In genomic region chr7:99030951-99031350, GRCh38 we compare ENCODE assay signal across 12 cellular contexts.
DNase-seq lines count a peak whose midpoint lies in the region; ATAC-seq and TF ChIP-seq lines count a peak whose summit lies in the region.
"Had no signal": no experiment of that assay in that cellular context is flagged by ENCODE, and none has a peak within 500 bp of the region (broad histone marks: within the 10 kb centered on the region; RNA-seq: fewer than 3 reads in every experiment).

No MANE protein-coding gene starts in this region.

- 60 to 70% (median 70%) methylated on average over 5 of the region's 5 CpGs for WGBS in psoas muscle, 3 donors

- H3K36me3 ChIP-seq in psoas muscle (ENCODE audit: insufficient read depth in 1 of 2, low read depth in 1 of 2) (peaks cover 13 to 81% of the 10 kb centered on the region in 2 donors), vagina (peaks cover 0 to 77% of the 10 kb centered on the region in 2 donors)

- no peaks in the 10 kb centered on the region for H3K4me1 ChIP-seq in psoas muscle
- no peaks in the 10 kb centered on the region for H3K4me1 ChIP-seq in vagina

- H3K4me3 ChIP-seq in fibroblast of villous mesenchyme (ENCODE audit: low read depth, low read length) (no peak overlapping the region), psoas muscle (no peak overlapping the region), vagina (no peak overlapping the region)

- no peak for DNase-seq in Right ventricle myocardium inferior (ENCODE audit: missing footprints)
- DNase-seq in cardiac septum (ENCODE audit: low spot score): no peak
- peak; percentile 41 for DNase-seq in fibroblast of villous mesenchyme (ENCODE audit: low read depth)
- no peak for DNase-seq in psoas muscle
- DNase-seq in vagina (ENCODE audit: extremely low spot score in 2 of 2): peak in 1 of 2 donors; percentile 31
- no peak for DNase-seq in islet precursor cell
- no peak for DNase-seq in SW 1271 (lab: John Stamatoyannopoulos, UW)
- DNase-seq: activated T-cell treated with anti-CD3 and anti-CD28 coated beads, Interleukin-2, amount 50 U/mL, for 48 hours; central memory CD4-positive, alpha-beta T cell; MM.1S had no signal

- H3K27ac ChIP-seq in psoas muscle (peak overlapping the region; percentile 60), vagina (peak overlapping the region; percentile 75)

- H3K9me3 ChIP-seq in psoas muscle (no peaks in the 10 kb centered on the region), vagina (no peaks in the 10 kb centered on the region)

- TF ChIP-seq POLR2A in vagina (IDR thresholded peaks at IDR 0.05): no peak

- H3K27me3 ChIP-seq in psoas muscle (ENCODE audit: insufficient read depth in 3 of 3, low read length in 2 of 3) (no peaks in the 10 kb centered on the region), vagina (no peaks in the 10 kb centered on the region)

- ATAC-seq in Right ventricle myocardium inferior (peak; percentile 81), psoas muscle (peak in 1 of 4 donors; percentile 57), HG03432 (IDR thresholded peaks at IDR 0.05; ENCODE audit: unreplicated experiment) (no peak)
- ATAC-seq: WTC11 had no signal

- TF ChIP-seq CTCF in fibroblast of villous mesenchyme (IDR thresholded peaks at IDR 0.05; ENCODE audit: insufficient read depth, low read depth, low read length) (no peak), psoas muscle (IDR thresholded peaks at IDR 0.05) (no peak), vagina (IDR thresholded peaks at IDR 0.05) (no peak)

- intact Hi-C loops in Right ventricle myocardium inferior (cut with DNase I) (no loop called here), cardiac septum (cut with DNase I) (no loop called here), psoas muscle (cut with DNase I) (no loop called here), vagina (cut with DNase I) (no loop called here)
